ENCODE assay signal across 25 cellular contexts in the genomic region with DNA sequence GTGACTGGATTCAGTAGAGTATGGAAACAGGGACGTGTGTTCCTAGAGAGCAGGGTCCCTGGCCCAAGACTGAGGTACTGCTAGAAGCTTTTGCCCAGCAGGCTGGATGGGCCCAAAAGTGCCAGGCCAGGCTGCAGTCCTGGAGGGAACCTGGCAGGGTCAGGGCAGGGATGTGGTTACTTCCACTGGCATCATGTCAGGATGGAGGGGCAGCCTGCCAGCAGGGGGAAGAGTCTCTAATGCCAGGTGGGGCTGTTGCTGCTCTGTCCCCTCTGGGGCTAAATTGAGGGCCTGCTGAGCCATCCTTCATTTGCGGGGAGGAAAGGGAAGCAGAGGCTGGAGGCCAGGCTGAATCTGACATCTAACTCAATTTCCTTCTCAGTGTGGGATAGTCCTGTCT. TPM values are rescaled to one million over a fixed set of nuclear protein-coding genes. Genes with fewer than 3 reads are reported as not detected.
A peak's percentile ranks its signal among the peaks of the same experiment; 100 is the strongest.
DNase-seq lines count a peak whose midpoint lies in the region; ATAC-seq and TF ChIP-seq lines count a peak whose summit lies in the region.
"Had no signal": no experiment of that assay in that cellular context is flagged by ENCODE, and none has a peak within 500 bp of the region (broad histone marks: within the 10 kb centered on the region; RNA-seq: fewer than 3 reads in every experiment).

No MANE protein-coding gene starts in this region.

- H3K36me3 ChIP-seq in HEK293 (ENCODE audit: control insufficient read depth in 2 of 2, insufficient read depth in 1 of 2, low read length in 2 of 2), result no peaks in the 10 kb centered on the region
- H3K36me3 ChIP-seq in endodermal cell (ENCODE audit: control insufficient read depth, insufficient read depth, low read length), result no peaks in the 10 kb centered on the region
- H3K36me3 ChIP-seq in neuronal stem cell (replicated peaks in 1 of 2; ENCODE audit: control insufficient read depth in 2 of 2, insufficient read depth in 2 of 2, low read length in 2 of 2), result no peaks in the 10 kb centered on the region

- no peaks in the 10 kb centered on the region for H3K27me3 ChIP-seq in endodermal cell (ENCODE audit: control insufficient read depth, insufficient read depth, low read length, poor library complexity, severe bottlenecking)
- H3K27me3 ChIP-seq in neuronal stem cell (ENCODE audit: control insufficient read depth in 3 of 3, insufficient read depth in 3 of 3, low read depth in 1 of 3, low read length in 3 of 3), result no peaks in the 10 kb centered on the region

- H3K4me3 Mint-ChIP-seq in endodermal cell, result no peak overlapping the region
- no peak overlapping the region for H3K4me3 Mint-ChIP-seq in type B pancreatic cell
- H3K4me3 Mint-ChIP-seq: B cell; CD8-positive, alpha-beta T cell had no signal

- DNase-seq in DMS 273 (lab: John Stamatoyannopoulos, UW; ENCODE audit: unreplicated experiment), result peak; percentile 23
- DNase-seq in DMS 273 treated with DMSO at 0.1 percent for 48 hours (lab: John Stamatoyannopoulos, UW), result no peak
- DNase-seq in endodermal cell, result peak; percentile 48
- DNase-seq in neuronal stem cell (ENCODE audit: low spot score), result no peak
- DNase-seq in type B pancreatic cell (ENCODE audit: extremely low spot score, unreplicated experiment), result no peak
- DNase-seq in DMS153 (lab: John Stamatoyannopoulos, UW), result no peak
- DNase-seq: Caco-2; CD8-positive, alpha-beta T cell; DND-41; GM23248; KBM-7; MM.1S; NCI-H2029; NCI-H446; NCI-H526; NCI-H82; SHP77 treated with DMSO at 0.1 percent for 48 hours; SW 1271 had no signal

- H4K91ac ChIP-seq in neuronal stem cell (ENCODE audit: low read depth, low read length, poor library complexity), result peak overlapping the region; percentile 87

- TF ChIP-seq CTCF in HEK293 (tag by site-specific recombination; IDR thresholded peaks at IDR 0.05) (no peak), endodermal cell (conservative IDR thresholded peaks at IDR 0.05) (peak; percentile 49), type B pancreatic cell (conservative IDR thresholded peaks at IDR 0.05) (no peak)

- peaks cover 4% of the 10 kb centered on the region for H3K79me1 ChIP-seq in neuronal stem cell (ENCODE audit: low read depth, low read length)

- 56% methylated on average over 2 of the region's 2 CpGs; no CpG with 5 or more reads in 1 of the 2 experiments for WGBS in endodermal cell (ENCODE audit: insufficient coverage in 1 of 2, insufficient read length in 1 of 2), 2 experiments
- WGBS in neuronal stem cell (ENCODE audit: extremely low coverage in 2 of 2, insufficient read length in 2 of 2, insufficient replicate concordance in 1 of 2), 2 donors, result no CpG with 5 or more reads among the region's 2 CpGs

- H3K9me3 Mint-ChIP-seq in endodermal cell, result no peaks in the 10 kb centered on the region
- peaks cover 7% of the 10 kb centered on the region for H3K9me3 Mint-ChIP-seq in type B pancreatic cell
- H3K9me3 Mint-ChIP-seq: CD8-positive, alpha-beta T cell had no signal

- H3K4ac ChIP-seq in neuronal stem cell (ENCODE audit: low read length), result no peak overlapping the region

- H3K9ac ChIP-seq in endodermal cell (ENCODE audit: extremely low read depth, low read length, poor library complexity, severe bottlenecking) (no peak overlapping the region), neuronal stem cell (ENCODE audit: low read depth, low read length, poor library complexity) (no peak overlapping the region)
- H3K9ac ChIP-seq: GM23248 had no signal

- no peak overlapping the region for H3K14ac ChIP-seq in neuronal stem cell (ENCODE audit: low read length)

- H3K4me1 ChIP-seq in HEK293 (ENCODE audit: control insufficient read depth, insufficient read depth, low read length), result no peaks in the 10 kb centered on the region
- peaks cover 2% of the 10 kb centered on the region for H3K4me1 ChIP-seq in endodermal cell (ENCODE audit: control insufficient read depth, insufficient read depth, low read length)
- H3K4me1 ChIP-seq in neuronal stem cell (ENCODE audit: control insufficient read depth in 2 of 2, insufficient read depth in 1 of 2, low read depth in 1 of 2, low read length in 2 of 2), result no peaks in the 10 kb centered on the region

- H2AFZ ChIP-seq in neuronal stem cell (ENCODE audit: low read length), result no peak overlapping the region
- H2AFZ ChIP-seq: GM23248 had no signal

- H3K27ac Mint-ChIP-seq in endodermal cell (no peak overlapping the region), type B pancreatic cell (no peak overlapping the region)
- H3K27ac Mint-ChIP-seq: B cell; CD8-positive, alpha-beta T cell had no signal

- no peak overlapping the region for H2BK120ac ChIP-seq in neuronal stem cell (ENCODE audit: low read depth, low read length)

- peak overlapping the region; percentile 14 for H2BK12ac ChIP-seq in neuronal stem cell (ENCODE audit: low read length)

- CTCF ChIA-PET in HEK293 (lab: Yijun Ruan, JAX), result interaction anchor here (0.7 kb wide), 1 partner anchor 734 kb away, joined by 3 read pairs; no protein-coding TSS in a partner anchor

- no peak overlapping the region for H3K23ac ChIP-seq in neuronal stem cell (ENCODE audit: low read depth, low read length, poor library complexity)

- H3K27me3 Mint-ChIP-seq in endodermal cell (ENCODE audit: insufficient read depth) (no peaks in the 10 kb centered on the region), type B pancreatic cell (no peaks in the 10 kb centered on the region)
- H3K27me3 Mint-ChIP-seq: B cell had no signal

- ATAC-seq in HG03135 (IDR thresholded peaks at IDR 0.05; ENCODE audit: unreplicated experiment), result no peak
- ATAC-seq: CD8-positive, alpha-beta T cell; HCT116; Panc1 had no signal

- peaks cover 6% of the 10 kb centered on the region for H3K4me1 Mint-ChIP-seq in endodermal cell
- H3K4me1 Mint-ChIP-seq in type B pancreatic cell (ENCODE audit: unreplicated experiment), result peaks cover 3% of the 10 kb centered on the region

- H3K4me3 ChIP-seq in HEK293 (ENCODE audit: low read depth, low read length) (no peak overlapping the region), endodermal cell (ENCODE audit: low read length) (no peak overlapping the region), neuronal stem cell (ENCODE audit: low read length in 2 of 2) (no peak overlapping the region)
- H3K4me3 ChIP-seq: GM23248 had no signal

- H2BK5ac ChIP-seq in neuronal stem cell (ENCODE audit: low read length), result no peak overlapping the region

- POLR2A ChIA-PET in HEK293 (lab: Yijun Ruan, JAX), result no interaction called here

- H3K36me3 Mint-ChIP-seq in endodermal cell (ENCODE audit: low read depth) (no peaks in the 10 kb centered on the region), type B pancreatic cell (peaks cover 6% of the 10 kb centered on the region)
- H3K36me3 Mint-ChIP-seq: CD8-positive, alpha-beta T cell had no signal

- H3K18ac ChIP-seq in neuronal stem cell (ENCODE audit: low read length), result peak overlapping the region; percentile 62

- peak overlapping the region; percentile 67 for H2AK5ac ChIP-seq in neuronal stem cell (ENCODE audit: low read depth, low read length)

- H3K27ac ChIP-seq in HEK293 (ENCODE audit: extremely low read depth, low read depth, low read length) (no peak overlapping the region), endodermal cell (ENCODE audit: low read depth, low read length) (no peak overlapping the region), neuronal stem cell (replicated peaks; ENCODE audit: low read length) (no peak overlapping the region)
- H3K27ac ChIP-seq: 22Rv1, C4-2B, GM23248 had no signal

- H3K9me3 ChIP-seq in HEK293 (ENCODE audit: control insufficient read depth, insufficient read depth, low read depth, low read length), result no peaks in the 10 kb centered on the region
- H3K9me3 ChIP-seq in endodermal cell (ENCODE audit: control insufficient read depth, low read length), result no peaks in the 10 kb centered on the region
- H3K9me3 ChIP-seq in neuronal stem cell (replicated peaks in 1 of 2; ENCODE audit: control insufficient read depth in 2 of 2, insufficient read depth in 1 of 2, low read depth in 1 of 2, low read length in 2 of 2), result no peaks in the 10 kb centered on the region
- H3K9me3 ChIP-seq: Caco-2 had no signal

- no peak overlapping the region for H3K4me2 ChIP-seq in neuronal stem cell (ENCODE audit: insufficient read depth, low read length, poor library complexity, severe bottlenecking)

- H2BK15ac ChIP-seq in neuronal stem cell (ENCODE audit: low read length), result no peak overlapping the region

- no peak overlapping the region for H4K8ac ChIP-seq in neuronal stem cell (ENCODE audit: low read depth, low read length)

TF ChIP-seq in HEK293, 187 proteins besides CTCF, POLR2A, EP300 and RAD21 (continues in another document):
- TF ChIP-seq ZIC2 (tag by site-specific recombination; IDR thresholded peaks at IDR 0.05), result peak; percentile 75
- TF ChIP-seq, protein P1, sequence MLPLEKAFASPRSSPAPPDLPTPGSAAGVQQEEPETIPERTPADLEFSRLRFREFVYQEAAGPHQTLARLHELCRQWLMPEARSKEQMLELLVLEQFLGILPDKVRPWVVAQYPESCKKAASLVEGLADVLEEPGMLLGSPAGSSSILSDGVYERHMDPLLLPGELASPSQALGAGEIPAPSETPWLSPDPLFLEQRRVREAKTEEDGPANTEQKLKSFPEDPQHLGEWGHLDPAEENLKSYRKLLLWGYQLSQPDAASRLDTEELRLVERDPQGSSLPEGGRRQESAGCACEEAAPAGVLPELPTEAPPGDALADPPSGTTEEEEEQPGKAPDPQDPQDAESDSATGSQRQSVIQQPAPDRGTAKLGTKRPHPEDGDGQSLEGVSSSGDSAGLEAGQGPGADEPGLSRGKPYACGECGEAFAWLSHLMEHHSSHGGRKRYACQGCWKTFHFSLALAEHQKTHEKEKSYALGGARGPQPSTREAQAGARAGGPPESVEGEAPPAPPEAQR (tag by site-specific recombination; IDR thresholded peaks at IDR 0.05), result no peak

RNA-seq across cellular contexts. Expression of a gene that starts 17.2 kb away (rescaled TPM):
- total RNA-seq in endodermal cell (1 to 10 TPM; 2.3 to 4.5 TPM), type B pancreatic cell (ENCODE audit: low replicate concordance) (11.1 and 15.6 TPM in 2 replicates)
- polyA plus RNA-seq in endodermal cell (2013, experiment 1 of 2), result 1.9 TPM
- 2.4 TPM for polyA plus RNA-seq in endodermal cell (2013, experiment 2 of 2)
- 9.4 TPM for polyA plus RNA-seq in neuronal stem cell (2013, experiment 1 of 2)
- polyA plus RNA-seq in neuronal stem cell (2013, experiment 2 of 2), result 9.2 TPM

Comparison
In these comparisons a context has a peak if more than half of its experiments do, and no peak if none do; other contexts are left out.
1. DNase-seq: peak in DMS 273 (single experiment) and endodermal cell (single experiment); none in DMS 273 treated with DMSO at 0.1 percent for 48 hours (single experiment), neuronal stem cell (single experiment), type B pancreatic cell (single experiment) and DMS153 (single experiment).